In genomic region chr7:4167385-4167910, GRCh38 we compare ENCODE assay signal across 24 cellular contexts.
DNase-seq lines count a peak whose midpoint lies in the region; ATAC-seq, FAIRE-seq and TF ChIP-seq lines count a peak whose summit lies in the region.
"Had no signal": no experiment of that assay in that cellular context is flagged by ENCODE, and none has a peak within 500 bp of the region (broad histone marks: within the 10 kb centered on the region; RNA-seq: fewer than 3 reads in every experiment).

No MANE protein-coding gene starts in this region.

- H3K18ac ChIP-seq in neuronal stem cell (ENCODE audit: low read length) (peak overlapping the region; percentile 57), mesendoderm (ENCODE audit: low read length) (no peak overlapping the region)

- H2AK5ac ChIP-seq in neuronal stem cell (ENCODE audit: low read depth, low read length) (no peak overlapping the region), mesendoderm (ENCODE audit: low read length) (no peak overlapping the region)

- peak overlapping the region; percentile 19; the same call in 1 of the 2 replicates for H3K27ac ChIP-seq in WERI-Rb-1
- H3K27ac ChIP-seq in neuronal stem cell (replicated peaks; ENCODE audit: low read length), result no peak overlapping the region
- H3K27ac ChIP-seq in mesendoderm (ENCODE audit: low read depth, low read length), result no peak overlapping the region
- H3K27ac ChIP-seq: GM23248 had no signal

- no peaks in the 10 kb centered on the region for H3K27me3 Mint-ChIP-seq in stimulated activated naive CD8-positive, alpha-beta T cell treated with anti-CD3 and anti-CD28 coated beads, Interleukin-15, amount 100 ng/mL, for 72 hours
- H3K27me3 Mint-ChIP-seq: B cell; CD4-positive, CD25-positive, alpha-beta regulatory T cell; IgD-negative memory B cell had no signal

- WGBS in neuronal stem cell (ENCODE audit: extremely low coverage in 2 of 2, insufficient read length in 2 of 2, insufficient replicate concordance in 1 of 2), 2 donors, result no CpG with 5 or more reads among the region's 10 CpGs
- no CpG with 5 or more reads among the region's 10 CpGs for WGBS in mesendoderm (ENCODE audit: extremely low coverage, insufficient coverage, low lambda C conversion rate)

- no peak overlapping the region for H4K91ac ChIP-seq in neuronal stem cell (ENCODE audit: low read depth, low read length, poor library complexity)

- H3K9ac ChIP-seq in neuronal stem cell (ENCODE audit: low read depth, low read length, poor library complexity), result no peak overlapping the region
- H3K9ac ChIP-seq in mesendoderm (ENCODE audit: low read length), result no peak overlapping the region
- H3K9ac ChIP-seq: GM23248 had no signal

- H3K4me3 ChIP-seq in WERI-Rb-1 (ENCODE audit: low read depth, low read length) (no peak overlapping the region), neuronal stem cell (ENCODE audit: low read length in 2 of 2) (no peak overlapping the region), mesendoderm (ENCODE audit: low read length) (no peak overlapping the region)
- H3K4me3 ChIP-seq: GM23248 had no signal

- no peak for TF ChIP-seq POLR2A in H54 (IDR thresholded peaks at IDR 0.05; ENCODE audit: low read depth, low read length)

- H3K4me3 Mint-ChIP-seq in stimulated activated naive CD8-positive, alpha-beta T cell treated with anti-CD3 and anti-CD28 coated beads, Interleukin-15, amount 100 ng/mL, for 72 hours, result no peak overlapping the region
- H3K4me3 Mint-ChIP-seq: B cell; CD4-positive, CD25-positive, alpha-beta regulatory T cell; HFFc6 had no signal

- no peaks in the 10 kb centered on the region for H3K79me1 ChIP-seq in neuronal stem cell (ENCODE audit: low read depth, low read length)
- no peaks in the 10 kb centered on the region for H3K79me1 ChIP-seq in mesendoderm (ENCODE audit: low read length)

- H2BK12ac ChIP-seq in neuronal stem cell (ENCODE audit: low read length), result no peak overlapping the region

- FAIRE-seq in H54 (lab: Jason Lieb, UNC), result no peak
- FAIRE-seq: D721Med, G401.6, GM12892, GM18507, HepG2 had no signal

- no peaks in the 10 kb centered on the region for H3K4me1 Mint-ChIP-seq in stimulated activated naive CD8-positive, alpha-beta T cell treated with anti-CD3 and anti-CD28 coated beads, Interleukin-15, amount 100 ng/mL, for 72 hours
- H3K4me1 Mint-ChIP-seq: B cell; CD4-positive, CD25-positive, alpha-beta regulatory T cell; IgD-negative memory B cell had no signal

- H3K36me3 ChIP-seq in WERI-Rb-1 (no peaks in the 10 kb centered on the region), neuronal stem cell (replicated peaks in 1 of 2; ENCODE audit: control insufficient read depth in 2 of 2, insufficient read depth in 2 of 2, low read length in 2 of 2) (no peaks in the 10 kb centered on the region), mesendoderm (ENCODE audit: control insufficient read depth, insufficient read depth, low read length) (no peaks in the 10 kb centered on the region)

- H3K4me2 ChIP-seq in neuronal stem cell (ENCODE audit: insufficient read depth, low read length, poor library complexity, severe bottlenecking) (no peak overlapping the region), mesendoderm (ENCODE audit: low read length) (no peak overlapping the region)

- ATAC-seq in Right ventricle myocardium inferior (no peak), Right ventricle myocardium superior (ENCODE audit: poor library complexity) (no peak)
- ATAC-seq in stimulated activated naive CD8-positive, alpha-beta T cell treated with anti-CD3 and anti-CD28 coated beads, Interleukin-15, amount 100 ng/mL, for 72 hours, result no peak
- ATAC-seq: HCT116, HepG2 had no signal

- H3K4me1 ChIP-seq in neuronal stem cell (ENCODE audit: control insufficient read depth in 2 of 2, insufficient read depth in 1 of 2, low read depth in 1 of 2, low read length in 2 of 2) (no peaks in the 10 kb centered on the region), mesendoderm (ENCODE audit: control insufficient read depth, low read depth, low read length) (no peaks in the 10 kb centered on the region)
- H3K4me1 ChIP-seq: Caco-2 had no signal

- no peak overlapping the region for H2BK120ac ChIP-seq in neuronal stem cell (ENCODE audit: low read depth, low read length)
- no peak overlapping the region for H2BK120ac ChIP-seq in mesendoderm (ENCODE audit: low read depth, low read length)

- intact Hi-C loops in Right ventricle myocardium inferior (cut with DNase I) (no loop called here), Right ventricle myocardium superior (cut with DNase I) (no loop called here)

- no peak overlapping the region for H2BK15ac ChIP-seq in neuronal stem cell (ENCODE audit: low read length)
- H2BK15ac ChIP-seq in mesendoderm (replicated peaks; ENCODE audit: low read depth), result no peak overlapping the region

- H3K23ac ChIP-seq in neuronal stem cell (ENCODE audit: low read depth, low read length, poor library complexity) (no peak overlapping the region), mesendoderm (ENCODE audit: low read length) (no peak overlapping the region)

- H3K79me2 ChIP-seq in mesendoderm (ENCODE audit: control insufficient read depth, insufficient read depth, low read length), result no peaks in the 10 kb centered on the region

- no peak for TF ChIP-seq CTCF in WERI-Rb-1 (IDR thresholded peaks at IDR 0.05; ENCODE audit: low read depth, low read length)

- H3K27me3 ChIP-seq in WERI-Rb-1 (ENCODE audit: insufficient read depth, low read depth, severe bottlenecking) (no peaks in the 10 kb centered on the region), neuronal stem cell (ENCODE audit: control insufficient read depth in 3 of 3, insufficient read depth in 3 of 3, low read depth in 1 of 3, low read length in 3 of 3) (no peaks in the 10 kb centered on the region), mesendoderm (ENCODE audit: insufficient read depth, low read length, poor library complexity) (no peaks in the 10 kb centered on the region)

- H3K9me3 Mint-ChIP-seq in stimulated activated naive CD8-positive, alpha-beta T cell treated with anti-CD3 and anti-CD28 coated beads, Interleukin-15, amount 100 ng/mL, for 72 hours, result no peaks in the 10 kb centered on the region
- H3K9me3 Mint-ChIP-seq: CD4-positive, CD25-positive, alpha-beta regulatory T cell; IgD-negative memory B cell had no signal

- H4K8ac ChIP-seq in neuronal stem cell (ENCODE audit: low read depth, low read length) (no peak overlapping the region), mesendoderm (ENCODE audit: low read depth, low read length) (no peak overlapping the region)

- H3K56ac ChIP-seq in mesendoderm (ENCODE audit: low read length), result no peak overlapping the region

- no peak overlapping the region for H4K5ac ChIP-seq in mesendoderm (ENCODE audit: low read length)

- DNase-seq in Right ventricle myocardium inferior (ENCODE audit: missing footprints) (peak; percentile 55), Right ventricle myocardium superior (no peak), H54 (ENCODE audit: insufficient read length, low spot score) (peak; percentile 72), WERI-Rb-1 (peak; percentile 23), neuronal stem cell (ENCODE audit: low spot score) (no peak), mesendoderm (no peak), globus pallidus (ENCODE audit: low spot score) (no peak)
- no peak for DNase-seq in stimulated activated naive CD8-positive, alpha-beta T cell treated with anti-CD3 and anti-CD28 coated beads, Interleukin-15, amount 100 ng/mL, for 72 hours
- DNase-seq: C1 segment of cervical spinal cord; Caco-2; CD4-positive, CD25-positive, alpha-beta regulatory T cell; DMS79 treated with DMSO at 0.1 percent for 48 hours; EL; GM23248; HFFc6; KBM-7 had no signal

- no peaks in the 10 kb centered on the region for H3K9me3 ChIP-seq in WERI-Rb-1 (ENCODE audit: severe bottlenecking)
- H3K9me3 ChIP-seq in neuronal stem cell (replicated peaks in 1 of 2; ENCODE audit: control insufficient read depth in 2 of 2, insufficient read depth in 1 of 2, low read depth in 1 of 2, low read length in 2 of 2), result no peaks in the 10 kb centered on the region
- H3K9me3 ChIP-seq: Caco-2 had no signal

- no peak overlapping the region for H2AFZ ChIP-seq in neuronal stem cell (ENCODE audit: low read length)
- H2AFZ ChIP-seq: GM23248 had no signal

- H2BK5ac ChIP-seq in neuronal stem cell (ENCODE audit: low read length) (no peak overlapping the region), mesendoderm (ENCODE audit: low read length) (no peak overlapping the region)

- H3K4ac ChIP-seq in neuronal stem cell (ENCODE audit: low read length), result no peak overlapping the region
- no peak overlapping the region for H3K4ac ChIP-seq in mesendoderm (ENCODE audit: low read depth, low read length)

- H3K14ac ChIP-seq in neuronal stem cell (ENCODE audit: low read length), result peak overlapping the region; percentile 17

- H3K27ac Mint-ChIP-seq in stimulated activated naive CD8-positive, alpha-beta T cell treated with anti-CD3 and anti-CD28 coated beads, Interleukin-15, amount 100 ng/mL, for 72 hours, result no peak overlapping the region
- H3K27ac Mint-ChIP-seq: B cell; CD4-positive, CD25-positive, alpha-beta regulatory T cell; HFFc6; IgD-negative memory B cell had no signal

Comparison
In these comparisons a context has a peak if more than half of its experiments do, and no peak if none do; other contexts are left out.
1. DNase-seq: peak in Right ventricle myocardium inferior (single experiment), H54 (single experiment) and WERI-Rb-1 (single experiment); none in Right ventricle myocardium superior (single experiment), neuronal stem cell (single experiment), mesendoderm (single experiment), stimulated activated naive CD8-positive, alpha-beta T cell treated with anti-CD3 and anti-CD28 coated beads, Interleukin-15, amount 100 ng/mL, for 72 hours (0 of 2) and globus pallidus (single experiment).